8 cellular contexts compared by ENCODE assay signal in genomic region chr7:122887198-122887597, GRCh38. TPM values are rescaled to one million over a fixed set of nuclear protein-coding genes. Genes with fewer than 3 reads are reported as not detected.
DNase-seq lines count a peak whose midpoint lies in the region; ATAC-seq and TF ChIP-seq lines count a peak whose summit lies in the region.

No MANE protein-coding gene starts in this region.

- peak overlapping the region; percentile 73 for H3K4me3 ChIP-seq in upper lobe of right lung

- H3K36me3 ChIP-seq in upper lobe of right lung = no peaks in the 10 kb centered on the region

- H3K27me3 ChIP-seq in upper lobe of right lung = no peaks in the 10 kb centered on the region

- no peaks in the 10 kb centered on the region for H3K9me3 ChIP-seq in upper lobe of right lung

- TF ChIP-seq CTCF in upper lobe of right lung (IDR thresholded peaks at IDR 0.05) = peak; percentile 26

- peaks cover 6% of the 10 kb centered on the region for H3K4me1 ChIP-seq in upper lobe of right lung

- peak; percentile 67 for ATAC-seq in upper lobe of right lung
- ATAC-seq in HG02642 (IDR thresholded peaks at IDR 0.05; ENCODE audit: poor library complexity, unreplicated experiment) = no peak
- no peak for ATAC-seq in HG02678 (IDR thresholded peaks at IDR 0.05; ENCODE audit: unreplicated experiment)

- intact Hi-C loops in upper lobe of right lung (cut with DNase I) = no loop called here

- H3K27ac ChIP-seq in upper lobe of right lung = peak overlapping the region; percentile 90

- peak; percentile 63 for DNase-seq in COLO668 (lab: John Stamatoyannopoulos, UW; ENCODE audit: unreplicated experiment)
- DNase-seq in HS-5 (ENCODE audit: low read depth) = peak; percentile 15
- DNase-seq in SKM-1 treated with dmso at 0.1 percent for 144 hours (lab: John Stamatoyannopoulos, UW; ENCODE audit: unreplicated experiment) = peak; percentile 42
- peak; percentile 63 for DNase-seq in fibroblast of gingiva (ENCODE audit: low read depth)
- peak; percentile 39 for DNase-seq in middle frontal gyrus (ENCODE audit: extremely low spot score, low spot score)
- peak; percentile 79 for DNase-seq in upper lobe of right lung

RNA-seq across cellular contexts. Expression of gene CADPS2, which starts 0.9 kb away (rescaled TPM):
- total RNA-seq in upper lobe of right lung = 46.1 TPM

Comparison
In these comparisons a context has a peak if more than half of its experiments do, and no peak if none do; other contexts are left out.
1. DNase-seq: peak in every context shown above with its lines; median percentile 79 in upper lobe of right lung; 63 in COLO668; 63 in fibroblast of gingiva; 42 in SKM-1 treated with dmso at 0.1 percent for 144 hours; 39 in middle frontal gyrus; 15 in HS-5.